Comparison of ENCODE assay signal across 17 cellular contexts in the genomic region with DNA sequence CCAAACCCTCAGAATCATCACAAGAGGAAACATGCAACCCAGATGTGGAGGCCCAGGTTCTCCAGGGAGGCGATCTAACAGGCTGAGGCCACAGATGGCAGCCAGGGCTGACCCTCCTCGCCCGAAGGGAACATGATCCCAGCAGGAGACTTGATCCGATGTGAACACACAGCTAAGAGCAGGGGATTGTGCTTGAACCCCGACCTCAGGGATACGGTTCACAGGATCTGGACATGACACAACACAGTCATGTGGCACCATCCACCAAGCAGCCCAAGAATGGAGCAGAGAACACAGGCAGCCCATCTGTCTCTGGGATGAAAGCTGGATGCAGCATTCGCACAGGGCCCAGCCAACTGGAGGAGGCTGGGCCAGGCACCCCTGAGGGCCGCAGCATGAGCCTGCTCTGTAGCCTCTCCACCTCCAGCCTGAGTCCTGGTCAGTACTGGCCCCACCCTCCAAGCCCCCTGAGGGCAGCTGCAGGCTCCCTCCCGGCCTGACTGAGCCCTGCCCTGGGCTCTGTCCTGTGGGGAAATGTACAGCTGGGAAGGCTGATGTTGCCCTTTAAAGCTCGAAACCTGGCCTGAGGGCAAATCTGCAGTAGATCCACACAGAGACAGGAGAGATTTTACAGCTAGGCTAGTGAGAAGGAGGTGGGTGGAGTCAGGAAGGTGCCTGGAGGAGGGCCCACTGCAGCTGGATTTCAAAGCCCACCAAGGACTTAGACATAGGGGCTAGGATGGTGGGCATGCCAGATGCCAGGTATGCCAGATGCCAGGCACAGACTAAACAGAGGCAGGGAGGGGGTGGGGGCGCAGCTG. TPM values are rescaled to one million over a fixed set of nuclear protein-coding genes. Genes with fewer than 3 reads are reported as not detected.
"Had no signal": no experiment of that assay in that cellular context is flagged by ENCODE, and none has a peak within 500 bp of the region (broad histone marks: within the 10 kb centered on the region; RNA-seq: fewer than 3 reads in every experiment).

No MANE protein-coding gene starts in this region.

- H3K4me3 Mint-ChIP-seq: activated B cell treated with CpG ODN at 0.5 μM for 24 hours; central memory CD8-positive, alpha-beta T cell; endodermal cell; natural killer cell treated with Interleukin-12 subunit alpha and Interleukin-12 subunit beta and Interleukin-15 and Interleukin-18, amount 100 ng/mL, for 72 hours; T-helper 1 cell treated with Interleukin-12 subunit alpha and Interleukin-12 subunit beta and Interleukin-4 antibody, amounts not matched to agents 30 μg/mL and 1 μg/mL, for 36 hours had no signal

- H3K27ac Mint-ChIP-seq: activated B cell treated with CpG ODN at 0.5 μM for 24 hours; activated T-helper 2 cell treated with anti-CD3 and anti-CD28 coated beads, Interferon-gamma antibody, Interleukin-2, Interleukin-4, amounts not matched to agents 10 μg/mL and 5 μg/mL and 100 μg/mL, durations not matched to agents 14 hours and 24 hours and 36 hours; endodermal cell; natural killer cell treated with Interleukin-12 subunit alpha and Interleukin-12 subunit beta and Interleukin-15 and Interleukin-18, amount 100 ng/mL, for 72 hours; T-helper 1 cell treated with Interleukin-12 subunit alpha and Interleukin-12 subunit beta and Interleukin-4 antibody, amounts not matched to agents 30 μg/mL and 1 μg/mL, for 36 hours had no signal

- H3K27me3 ChIP-seq: body of pancreas had no signal

- H3K9me3 Mint-ChIP-seq: activated B cell treated with CpG ODN at 0.5 μM for 24 hours; activated T-helper 2 cell treated with anti-CD3 and anti-CD28 coated beads, Interferon-gamma antibody, Interleukin-2, Interleukin-4, amounts not matched to agents 10 μg/mL and 5 μg/mL and 100 μg/mL, durations not matched to agents 14 hours and 24 hours and 36 hours; central memory CD8-positive, alpha-beta T cell; endodermal cell; natural killer cell treated with Interleukin-12 subunit alpha and Interleukin-12 subunit beta and Interleukin-15 and Interleukin-18, amount 100 ng/mL, for 72 hours; T-helper 1 cell treated with Interleukin-12 subunit alpha and Interleukin-12 subunit beta and Interleukin-4 antibody, amounts not matched to agents 30 μg/mL and 1 μg/mL, for 36 hours had no signal

- ATAC-seq: body of pancreas; natural killer cell treated with Interleukin-12 subunit alpha and Interleukin-12 subunit beta and Interleukin-15 and Interleukin-18, amount 100 ng/mL, for 72 hours had no signal

- H3K4me3 ChIP-seq: body of pancreas, lung, smooth muscle cell, tibial artery had no signal

- H3K27me3 Mint-ChIP-seq: activated B cell treated with CpG ODN at 0.5 μM for 24 hours; natural killer cell treated with Interleukin-12 subunit alpha and Interleukin-12 subunit beta and Interleukin-15 and Interleukin-18, amount 100 ng/mL, for 72 hours had no signal

- H3K36me3 Mint-ChIP-seq: natural killer cell treated with Interleukin-12 subunit alpha and Interleukin-12 subunit beta and Interleukin-15 and Interleukin-18, amount 100 ng/mL, for 72 hours had no signal

- DNase-seq: activated B cell treated with CpG ODN at 0.5 μM for 24 hours; activated CD4-positive, alpha-beta T cell treated with anti-CD3 and anti-CD28 coated beads, Interleukin-2, amount 50 U/mL, for 1 hour; activated naive CD4-positive, alpha-beta T cell treated with anti-CD3 and anti-CD28 coated beads, Interleukin-2, amount 50 U/mL, for 16 hours; body of pancreas; dermis blood vessel endothelial cell; endodermal cell; erythroblast; tibial artery had no signal

- H3K4me1 ChIP-seq: body of pancreas, tibial artery had no signal

- H3K4me1 Mint-ChIP-seq: activated B cell treated with CpG ODN at 0.5 μM for 24 hours; central memory CD8-positive, alpha-beta T cell; endodermal cell had no signal

- H3K27ac ChIP-seq: body of pancreas, tibial artery had no signal

- H3K9me3 ChIP-seq: body of pancreas, tibial artery had no signal

- H3K36me3 ChIP-seq: tibial artery had no signal

RNA-seq across cellular contexts. Expression of a gene that starts 39.0 kb away (rescaled TPM):
- total RNA-seq: activated B cell treated with CpG ODN at 0.5 μM for 24 hours; activated T-helper 2 cell treated with anti-CD3 and anti-CD28 coated beads, Interferon-gamma antibody, Interleukin-2, Interleukin-4, amounts not matched to agents 10 μg/mL and 5 μg/mL and 100 μg/mL, durations not matched to agents 14 hours and 24 hours and 36 hours; dermis blood vessel endothelial cell; endodermal cell; lung; mucosa of gallbladder; natural killer cell treated with Interleukin-12 subunit alpha and Interleukin-12 subunit beta and Interleukin-15 and Interleukin-18, amount 100 ng/mL, for 72 hours; osteoblast; pulmonary artery endothelial cell; smooth muscle cell had no signal

RNA-seq across cellular contexts. Expression of a gene that starts 48.0 kb away (rescaled TPM):
- total RNA-seq: activated B cell treated with CpG ODN at 0.5 μM for 24 hours; activated T-helper 2 cell treated with anti-CD3 and anti-CD28 coated beads, Interferon-gamma antibody, Interleukin-2, Interleukin-4, amounts not matched to agents 10 μg/mL and 5 μg/mL and 100 μg/mL, durations not matched to agents 14 hours and 24 hours and 36 hours; dermis blood vessel endothelial cell; endodermal cell; mucosa of gallbladder; natural killer cell treated with Interleukin-12 subunit alpha and Interleukin-12 subunit beta and Interleukin-15 and Interleukin-18, amount 100 ng/mL, for 72 hours; osteoblast; pulmonary artery endothelial cell; smooth muscle cell had no signal
